In the genomic region with DNA sequence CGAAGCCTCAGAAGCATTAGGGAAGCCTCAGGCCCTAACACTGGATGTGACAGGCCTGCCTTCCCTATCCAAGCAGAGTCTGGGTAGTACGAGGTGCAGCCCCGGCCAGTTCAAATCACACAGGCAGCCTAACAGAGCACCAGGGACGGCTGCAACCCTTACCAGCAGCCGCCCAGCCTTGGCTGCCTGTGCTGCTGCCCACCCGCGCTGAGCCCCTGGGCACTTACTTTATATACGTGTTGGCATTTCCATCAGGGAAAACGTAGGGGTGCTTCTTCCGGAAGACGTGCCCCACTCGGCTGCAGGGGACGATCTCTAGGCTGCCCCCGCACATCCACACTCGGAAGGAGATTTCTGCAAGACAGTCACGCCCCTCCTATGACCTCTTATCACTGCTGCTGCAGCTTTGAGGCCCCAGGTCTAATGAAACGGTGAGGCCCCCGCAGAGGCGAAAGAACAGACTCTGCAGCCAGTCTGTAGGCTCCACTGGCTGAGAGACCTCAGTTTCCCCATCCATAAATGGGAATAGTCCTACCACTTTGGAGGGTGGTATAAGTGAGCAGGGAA, we compare ENCODE assay signal across 26 cellular contexts.
"Had no signal": no experiment of that assay in that cellular context is flagged by ENCODE, and none has a peak within 500 bp of the region (broad histone marks: within the 10 kb centered on the region; RNA-seq: fewer than 3 reads in every experiment).

No MANE protein-coding gene starts in this region.

- H3K4me1 ChIP-seq: left ventricle myocardium inferior, pancreas, prostate gland, stomach, testis, thyroid gland, transverse colon, upper lobe of left lung, vagina had no signal

- H3K36me3 Mint-ChIP-seq: mesothelial cell of epicardium; naive B cell; neural progenitor cell; stimulated activated naive B cell treated with anti-CD40 and anti-IgM and Interleukin-4, amounts not matched to agents 10 μg/mL and 1 μg/mL and 100 μg/mL, for 72 hours had no signal

- H3K9me3 ChIP-seq: left ventricle myocardium inferior, pancreas, prostate gland, stomach, testis, thyroid gland, transverse colon, upper lobe of left lung, vagina had no signal

- H3K4me3 Mint-ChIP-seq: mesothelial cell of epicardium; naive B cell; nephron progenitor cell; neural progenitor cell; stimulated activated naive B cell treated with anti-CD40 and anti-IgM and Interleukin-4, amounts not matched to agents 10 μg/mL and 1 μg/mL and 100 μg/mL, for 72 hours had no signal

- DNase-seq: islet precursor cell; left ventricle myocardium inferior; mesendoderm; naive B cell; nephron progenitor cell; pancreas; retina; right cardiac atrium; stimulated activated CD4-positive, alpha-beta T cell treated with anti-CD3 and anti-CD28 coated beads, Interleukin-12 subunit alpha, Interleukin-12 subunit beta, amount 100 ng/mL, for 4 hours; stimulated activated CD4-positive, alpha-beta T cell treated with anti-CD3 and anti-CD28 coated beads, Interleukin-15, amount 100 ng/mL, for 24 hours; stimulated activated CD4-positive, alpha-beta T cell treated with anti-CD3 and anti-CD28 coated beads, Interleukin-2, amount 100 ng/mL, for 24 hours; stimulated activated CD4-positive, alpha-beta T cell treated with anti-CD3 and anti-CD28 coated beads, Interleukin-4, amount 100 ng/mL, for 1 hour; stimulated activated naive B cell treated with anti-CD40 and anti-IgM and Interleukin-4, amounts not matched to agents 10 μg/mL and 1 μg/mL and 100 μg/mL, for 72 hours; stimulated activated naive CD8-positive, alpha-beta T cell treated with anti-CD3 and anti-CD28 coated beads, Interleukin-15, Interleukin-2, amounts not matched to agents 100 U/mL and 50 U/mL, for 24 hours; stomach; testis; thyroid gland; transverse colon had no signal

- H3K27ac Mint-ChIP-seq: mesothelial cell of epicardium; nephron progenitor cell; neural progenitor cell; stimulated activated naive B cell treated with anti-CD40 and anti-IgM and Interleukin-4, amounts not matched to agents 10 μg/mL and 1 μg/mL and 100 μg/mL, for 72 hours had no signal

- H3K9me3 Mint-ChIP-seq: mesothelial cell of epicardium; naive B cell; nephron progenitor cell; neural progenitor cell; stimulated activated naive B cell treated with anti-CD40 and anti-IgM and Interleukin-4, amounts not matched to agents 10 μg/mL and 1 μg/mL and 100 μg/mL, for 72 hours had no signal

- H2AFZ ChIP-seq: neural progenitor cell had no signal

- FAIRE-seq: pancreas had no signal

- H3K27me3 ChIP-seq: neural progenitor cell, pancreas, stomach, testis, thyroid gland, transverse colon, upper lobe of left lung, vagina had no signal

- ATAC-seq: pancreas, right cardiac atrium, sciatic nerve had no signal

- H3K27me3 Mint-ChIP-seq: naive B cell; stimulated activated naive B cell treated with anti-CD40 and anti-IgM and Interleukin-4, amounts not matched to agents 10 μg/mL and 1 μg/mL and 100 μg/mL, for 72 hours had no signal

- H3K27ac ChIP-seq: left ventricle myocardium inferior, neural progenitor cell, pancreas, prostate gland, skin epidermis, stomach, testis, thyroid gland, transverse colon, upper lobe of left lung, vagina had no signal

- H3K9ac ChIP-seq: neural progenitor cell had no signal

- H3K4me2 ChIP-seq: neural progenitor cell had no signal

- H3K4me1 Mint-ChIP-seq: mesothelial cell of epicardium, naive B cell, nephron progenitor cell, neural progenitor cell had no signal

- H3K4me3 ChIP-seq: left ventricle myocardium inferior, lung, neural progenitor cell, pancreas, prostate gland, skin epidermis, stomach, testis, thyroid gland, transverse colon, upper lobe of left lung, vagina had no signal

- H3K36me3 ChIP-seq: left ventricle myocardium inferior, neural progenitor cell, pancreas, prostate gland, stomach, thyroid gland, transverse colon, upper lobe of left lung, vagina had no signal
